8 cellular contexts compared by ENCODE assay signal in genomic region chr4:6687947-6688878, GRCh38. TPM values are rescaled to one million over a fixed set of nuclear protein-coding genes. Genes with fewer than 3 reads are reported as not detected.
A peak's percentile ranks its signal among the peaks of the same experiment; 100 is the strongest.
DNase-seq lines count a peak whose midpoint lies in the region; ATAC-seq and TF ChIP-seq lines count a peak whose summit lies in the region.

No MANE protein-coding gene starts in this region.

- peak overlapping the region; percentile 85 for H3K27ac Mint-ChIP-seq in MCF 10A (ENCODE audit: low read depth, unreplicated experiment)
- peak overlapping the region in 2 of 3 experiments; percentile 74 to 93 for H3K27ac Mint-ChIP-seq in nephron

- peak overlapping the region; percentile 69 for H3K4me3 ChIP-seq in Loucy (ENCODE audit: low read length, poor library complexity, severe bottlenecking)

- H3K4me1 Mint-ChIP-seq in MCF 10A (ENCODE audit: insufficient read depth, unreplicated experiment): peaks cover 16% of the 10 kb centered on the region
- H3K4me1 Mint-ChIP-seq in nephron: peaks cover 15% of the 10 kb centered on the region

- peaks cover 18% of the 10 kb centered on the region; the same call in 1 of the 2 replicates for H3K79me2 ChIP-seq in Loucy (ENCODE audit: insufficient read depth, low read length)

- TF ChIP-seq CTCF in Loucy (conservative IDR thresholded peaks at IDR 0.05; ENCODE audit: low read length) (peak; percentile 13; the same call in 1 of the 2 replicates), MCF 10A (IDR thresholded peaks at IDR 0.05; ENCODE audit: unreplicated experiment) (no peak), nephron (IDR thresholded peaks at IDR 0.05; ENCODE audit: unreplicated experiment in 3 of 3) (no peak)

- H3K36me3 ChIP-seq in Loucy (ENCODE audit: insufficient read depth, low read length): no peaks in the 10 kb centered on the region

- H3K4me2 ChIP-seq in Loucy (ENCODE audit: low read depth, low read length, poor library complexity, severe bottlenecking): peak overlapping the region; percentile 73

- CTCF ChIA-PET in MCF 10A (lab: Yijun Ruan, JAX): interaction anchor here (0.5 to 2.0 kb wide), 4 partner anchors 13 to 19 kb away, joined by 3 to 17 read pairs (median 6); a partner anchor contains a TSS

- H3K36me3 Mint-ChIP-seq in MCF 10A (ENCODE audit: insufficient read depth, unreplicated experiment) (no peaks in the 10 kb centered on the region), nephron (ENCODE audit: low read depth) (no peaks in the 10 kb centered on the region)

- no peaks in the 10 kb centered on the region for H3K27me3 Mint-ChIP-seq in MCF 10A (ENCODE audit: insufficient read depth, unreplicated experiment)
- peaks cover 6% of the 10 kb centered on the region for H3K27me3 Mint-ChIP-seq in nephron (ENCODE audit: low read depth)

- intact Hi-C loops in MCF 10A (cut with micrococcal nuclease): no loop called here

- H2AFZ ChIP-seq in Loucy (ENCODE audit: low read length): peak overlapping the region; percentile 34; the same call in 1 of the 2 replicates

- POLR2A ChIA-PET in MCF 10A (lab: Yijun Ruan, JAX): interaction anchor here (0.6 to 2.4 kb wide), 4 partner anchors 13 to 21 kb away, joined by 3 to 22 read pairs (median 6); partner anchors contain the start of gene MRFAP1L1

- H4K20me1 ChIP-seq in Loucy (ENCODE audit: insufficient read depth, low read length, poor library complexity, severe bottlenecking): no peaks in the 10 kb centered on the region

- DNase-seq in DMS53 treated with DMSO at 0.1 percent for 48 hours (lab: John Stamatoyannopoulos, UW; ENCODE audit: unreplicated experiment): peak; percentile 97
- no peak for DNase-seq in MCF 10A (ENCODE audit: unreplicated experiment)
- DNase-seq in DMS114 treated with DMSO at 0.1 percent for 48 hours (lab: John Stamatoyannopoulos, UW; ENCODE audit: unreplicated experiment): no peak
- no peak for DNase-seq in EL
- no peak for DNase-seq in activated gamma-delta T cell (lab: John Stamatoyannopoulos, UW)

- no peak for ATAC-seq in GM21529 (IDR thresholded peaks at IDR 0.05; ENCODE audit: unreplicated experiment)

- H3K4me3 Mint-ChIP-seq in MCF 10A (ENCODE audit: unreplicated experiment): peak overlapping the region; percentile 31
- H3K4me3 Mint-ChIP-seq in nephron: no peak overlapping the region

- H3K4me1 ChIP-seq in Loucy (ENCODE audit: insufficient read depth, low read length, poor library complexity, severe bottlenecking): peaks cover 50% of the 10 kb centered on the region

- H3K9me3 Mint-ChIP-seq in MCF 10A (ENCODE audit: unreplicated experiment): no peaks in the 10 kb centered on the region
- H3K9me3 Mint-ChIP-seq in nephron: no peaks in the 10 kb centered on the region

- no peaks in the 10 kb centered on the region for H3F3A ChIP-seq in Loucy (ENCODE audit: low read depth)

- no peaks in the 10 kb centered on the region for H3K9me3 ChIP-seq in Loucy (ENCODE audit: insufficient read depth, low read depth, low read length)

- no peaks in the 10 kb centered on the region for H3K9me2 ChIP-seq in Loucy (replicated peaks; ENCODE audit: low read depth, low read length)

- H3K27me3 ChIP-seq in Loucy (ENCODE audit: insufficient read depth, low read length, poor library complexity, severe bottlenecking): no peaks in the 10 kb centered on the region

- H3K9ac ChIP-seq in Loucy (ENCODE audit: low read depth, low read length, poor library complexity, severe bottlenecking): peak overlapping the region; percentile 68

- no TSS peak for BruUV-seq in MCF 10A (replicated peaks; lab: Mats Ljungman, UMichigan)

RNA-seq across cellular contexts. Expression of gene S100P, which starts 5.5 kb away (rescaled TPM):
- total RNA-seq in MCF 10A (2022): 55.6 and 97.6 TPM in 2 replicates

RNA-seq across cellular contexts. Expression of gene MRFAP1L1, which starts 21.5 kb away (rescaled TPM):
- total RNA-seq in MCF 10A (2022): 42.5 and 63.2 TPM in 2 replicates

RNA-seq across cellular contexts. Expression of gene BLOC1S4, which starts 27.8 kb away (rescaled TPM):
- total RNA-seq in MCF 10A (2022): 10.6 and 13.0 TPM in 2 replicates

RNA-seq across cellular contexts. Expression of gene MRFAP1, which starts 47.7 kb away (rescaled TPM):
- 387 and 481 TPM in 2 replicates for total RNA-seq in MCF 10A (2022)
